Comparison of ENCODE assay signal across 8 cellular contexts in genomic region chr16:2026461-2027023, GRCh38. TPM values are rescaled to one million over a fixed set of nuclear protein-coding genes. Genes with fewer than 3 reads are reported as not detected.
DNase-seq lines count a peak whose midpoint lies in the region; ATAC-seq and TF ChIP-seq lines count a peak whose summit lies in the region.

NHERF2 (plus strand) TSS chr16:2026902; CDS start chr16:2027006, 104 bp downstream.

- peak within 1 kb of the TSS; percentile 72 for H3K27ac Mint-ChIP-seq in HFFc6
- no peak within 1 kb of the TSS for H3K27ac Mint-ChIP-seq in activated T-helper 2 cell treated with anti-CD3 and anti-CD28 coated beads, Interferon-gamma antibody, Interleukin-2, Interleukin-4, amounts not matched to agents 10 μg/mL and 5 μg/mL and 100 μg/mL, durations not matched to agents 14 hours and 24 hours and 36 hours

- ATAC-seq in Right ventricle myocardium superior (ENCODE audit: poor library complexity), result peak; percentile 37
- ATAC-seq in GM19324 (IDR thresholded peaks at IDR 0.05; ENCODE audit: low FRiP score, unreplicated experiment), result no peak

- H3K4me2 ChIP-seq in parathyroid adenoma (ENCODE audit: low read length), result peak within 1 kb of the TSS; percentile 37

- peak; percentile 82 for DNase-seq in AG08396 (ENCODE audit: low spot score)
- DNase-seq in HFFc6, result no peak
- no peak for DNase-seq in activated T-helper 2 cell treated with anti-CD3 and anti-CD28 coated beads, Interferon-gamma antibody, Interleukin-2, Interleukin-4, amounts not matched to agents 10 μg/mL and 5 μg/mL and 100 μg/mL, durations not matched to agents 14 hours and 24 hours and 36 hours (ENCODE audit: low spot score)
- DNase-seq in Right ventricle myocardium superior, result peak; percentile 65
- DNase-seq in NCI-H2107 (lab: John Stamatoyannopoulos, UW), result no peak
- DNase-seq in dedifferentiated amniotic fluid mesenchymal stem cell (ENCODE audit: extremely low spot score), result no peak

- no peaks in the 10 kb centered on the region for H3K27me3 ChIP-seq in parathyroid adenoma (ENCODE audit: control insufficient read depth, insufficient read depth, low read length)

- H3K9me3 Mint-ChIP-seq in HFFc6, result no peaks in the 10 kb centered on the region
- H3K9me3 Mint-ChIP-seq in activated T-helper 2 cell treated with anti-CD3 and anti-CD28 coated beads, Interferon-gamma antibody, Interleukin-2, Interleukin-4, amounts not matched to agents 10 μg/mL and 5 μg/mL and 100 μg/mL, durations not matched to agents 14 hours and 24 hours and 36 hours, result no peaks in the 10 kb centered on the region

- no peaks in the 10 kb centered on the region for H3K36me3 ChIP-seq in parathyroid adenoma (ENCODE audit: control insufficient read depth, insufficient read depth, low read length)

- TF ChIP-seq CTCF in HFFc6 (IDR thresholded peaks at IDR 0.05) (no peak), parathyroid adenoma (IDR thresholded peaks at IDR 0.05) (no peak)

- H3K36me3 Mint-ChIP-seq in HFFc6 (ENCODE audit: low read depth), result no peaks in the 10 kb centered on the region
- no peaks in the 10 kb centered on the region for H3K36me3 Mint-ChIP-seq in activated T-helper 2 cell treated with anti-CD3 and anti-CD28 coated beads, Interferon-gamma antibody, Interleukin-2, Interleukin-4, amounts not matched to agents 10 μg/mL and 5 μg/mL and 100 μg/mL, durations not matched to agents 14 hours and 24 hours and 36 hours (ENCODE audit: low read depth)

- H2AFZ ChIP-seq in parathyroid adenoma, result peak within 1 kb of the TSS; percentile 50

- no peak within 1 kb of the TSS for H3K9ac ChIP-seq in parathyroid adenoma

- H3K4me3 ChIP-seq in parathyroid adenoma (ENCODE audit: low read depth, low read length), result peak within 1 kb of the TSS; percentile 31

- peaks cover 5% of the 10 kb centered on the region for H3K27me3 Mint-ChIP-seq in HFFc6 (ENCODE audit: insufficient read depth)
- H3K27me3 Mint-ChIP-seq in activated T-helper 2 cell treated with anti-CD3 and anti-CD28 coated beads, Interferon-gamma antibody, Interleukin-2, Interleukin-4, amounts not matched to agents 10 μg/mL and 5 μg/mL and 100 μg/mL, durations not matched to agents 14 hours and 24 hours and 36 hours (ENCODE audit: low read depth), result peaks cover 36% of the 10 kb centered on the region

- H3K4me1 ChIP-seq in parathyroid adenoma, result peaks cover 5% of the 10 kb centered on the region

- intact Hi-C loops in activated T-helper 2 cell treated with anti-CD3 and anti-CD28 coated beads, Interferon-gamma antibody, Interleukin-2, Interleukin-4, amounts not matched to agents 10 μg/mL and 5 μg/mL and 100 μg/mL, durations not matched to agents 14 hours and 24 hours and 36 hours (cut with micrococcal nuclease), result loop anchor here (10.0 kb wide), 1 partner anchor 228 kb away; the partner anchor contains the start of gene ECI1
- intact Hi-C loops in Right ventricle myocardium superior (cut with DNase I), result no loop called here

- H3K4me1 Mint-ChIP-seq in HFFc6 (ENCODE audit: low read depth), result peaks cover 34% of the 10 kb centered on the region
- H3K4me1 Mint-ChIP-seq in activated T-helper 2 cell treated with anti-CD3 and anti-CD28 coated beads, Interferon-gamma antibody, Interleukin-2, Interleukin-4, amounts not matched to agents 10 μg/mL and 5 μg/mL and 100 μg/mL, durations not matched to agents 14 hours and 24 hours and 36 hours (ENCODE audit: low read depth), result peaks cover 14% of the 10 kb centered on the region

- no peak within 1 kb of the TSS for H3K27ac ChIP-seq in parathyroid adenoma

- H3K4me3 Mint-ChIP-seq in HFFc6, result peak within 1 kb of the TSS; percentile 93
- H3K4me3 Mint-ChIP-seq in activated T-helper 2 cell treated with anti-CD3 and anti-CD28 coated beads, Interferon-gamma antibody, Interleukin-2, Interleukin-4, amounts not matched to agents 10 μg/mL and 5 μg/mL and 100 μg/mL, durations not matched to agents 14 hours and 24 hours and 36 hours (ENCODE audit: low read depth), result peak within 1 kb of the TSS; percentile 52

- no peaks in the 10 kb centered on the region for H3K9me3 ChIP-seq in parathyroid adenoma (ENCODE audit: control insufficient read depth, low read length)

- H3K79me2 ChIP-seq in parathyroid adenoma, result no peaks in the 10 kb centered on the region

RNA-seq across cellular contexts. Expression of gene NHERF2, which starts in this region (rescaled TPM):
- 100 to 1,000 TPM; 140 to 177 (median 152) TPM for total RNA-seq in HFFc6 (2021; fragmentation: NEBNext Ultra II Directional; extraction: Animal tissue kit (Norgen Biotek cat#: 25700))
- total RNA-seq in activated T-helper 2 cell treated with anti-CD3 and anti-CD28 coated beads, Interferon-gamma antibody, Interleukin-2, Interleukin-4, amounts not matched to agents 10 μg/mL and 5 μg/mL and 100 μg/mL, durations not matched to agents 14 hours and 24 hours and 36 hours, result 2.3 and 2.6 TPM in 2 replicates
- 258 TPM for total RNA-seq in Right ventricle myocardium superior

Comparison
In these comparisons a context has a peak if more than half of its experiments do, and no peak if none do; other contexts are left out.
1. RNA of gene NHERF2 (total RNA-seq): 258 TPM in Right ventricle myocardium superior (single experiment) and 140 to 177 TPM in HFFc6; 2.3 to 2.6 TPM in activated T-helper 2 cell treated with anti-CD3 and anti-CD28 coated beads, Interferon-gamma antibody, Interleukin-2, Interleukin-4, amounts not matched to agents 10 μg/mL and 5 μg/mL and 100 μg/mL, durations not matched to agents 14 hours and 24 hours and 36 hours; every median in the first group is over 10 times any median in the second.
2. DNase-seq: peak in AG08396 (single experiment) and Right ventricle myocardium superior (single experiment); none in HFFc6 (single experiment), activated T-helper 2 cell treated with anti-CD3 and anti-CD28 coated beads, Interferon-gamma antibody, Interleukin-2, Interleukin-4, amounts not matched to agents 10 μg/mL and 5 μg/mL and 100 μg/mL, durations not matched to agents 14 hours and 24 hours and 36 hours (single experiment), NCI-H2107 (single experiment) and dedifferentiated amniotic fluid mesenchymal stem cell (single experiment).